In the genomic region with DNA sequence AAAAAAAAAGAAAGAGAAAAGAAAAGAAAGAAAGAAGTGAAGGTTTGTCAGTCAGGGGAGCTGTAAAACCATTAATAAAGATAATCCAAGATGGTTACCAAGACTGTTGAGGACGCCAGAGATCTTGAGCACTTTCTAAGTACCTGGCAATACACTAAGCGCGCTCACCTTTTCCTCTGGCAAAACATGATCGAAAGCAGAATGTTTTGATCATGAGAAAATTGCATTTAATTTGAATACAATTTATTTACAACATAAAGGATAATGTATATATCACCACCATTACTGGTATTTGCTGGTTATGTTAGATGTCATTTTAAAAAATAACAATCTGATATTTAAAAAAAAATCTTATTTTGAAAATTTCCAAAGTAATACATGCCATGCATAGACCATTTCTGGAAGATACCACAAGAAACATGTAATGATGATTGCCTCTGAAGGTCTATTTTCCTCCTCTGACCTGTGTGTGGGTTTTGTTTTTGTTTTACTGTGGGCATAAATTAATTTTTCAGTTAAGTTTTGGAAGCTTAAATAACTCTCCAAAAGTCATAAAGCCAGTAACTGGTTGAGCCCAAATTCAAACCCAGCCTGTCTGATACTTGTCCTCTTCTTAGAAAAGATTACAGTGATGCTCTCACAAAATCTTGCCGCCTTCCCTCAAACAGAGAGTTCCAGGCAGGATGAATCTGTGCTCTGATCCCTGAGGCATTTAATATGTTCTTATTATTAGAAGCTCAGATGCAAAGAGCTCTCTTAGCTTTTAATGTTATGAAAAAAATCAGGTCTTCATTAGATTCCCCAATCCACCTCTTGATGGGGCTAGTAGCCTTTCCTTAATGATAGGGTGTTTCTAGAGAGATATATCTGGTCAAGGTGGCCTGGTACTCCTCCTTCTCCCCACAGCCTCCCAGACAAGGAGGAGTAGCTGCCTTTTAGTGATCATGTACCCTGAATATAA, we compare ENCODE assay signal across 8 cellular contexts. TPM values are rescaled to one million over a fixed set of nuclear protein-coding genes. Genes with fewer than 3 reads are reported as not detected.
DNase-seq lines count a peak whose midpoint lies in the region; ATAC-seq, FAIRE-seq and TF ChIP-seq lines count a peak whose summit lies in the region.

No MANE protein-coding gene starts in this region.

- no peak for FAIRE-seq in GM12891 (lab: Jason Lieb, UNC)
- FAIRE-seq in H54 (lab: Jason Lieb, UNC): no peak

- TF ChIP-seq POLR2A in GM12891 (IDR thresholded peaks at IDR 0.05; ENCODE audit: low read depth, low read length) (peak; percentile 14; the same call in 1 of the 2 replicates), H54 (IDR thresholded peaks at IDR 0.05; ENCODE audit: low read depth, low read length) (no peak)

- H4K20me1 ChIP-seq in osteoblast (ENCODE audit: insufficient read depth, low read length): peaks cover 50% of the 10 kb centered on the region

- H2AFZ ChIP-seq in osteoblast (ENCODE audit: low read length): no peak overlapping the region

- no peaks in the 10 kb centered on the region for H3K9me3 ChIP-seq in effector memory CD4-positive, alpha-beta T cell (ENCODE audit: control insufficient read depth, low read length)
- H3K9me3 ChIP-seq in osteoblast (ENCODE audit: low read depth, low read length): no peaks in the 10 kb centered on the region

- H3K36me3 ChIP-seq in effector memory CD4-positive, alpha-beta T cell (ENCODE audit: control insufficient read depth, insufficient read depth, low read length): peaks cover 61% of the 10 kb centered on the region
- H3K36me3 ChIP-seq in osteoblast (ENCODE audit: insufficient read depth, low read length): peaks cover 37% of the 10 kb centered on the region

- H3K4me1 ChIP-seq in effector memory CD4-positive, alpha-beta T cell (ENCODE audit: control insufficient read depth, insufficient read depth, low read length, poor library complexity, severe bottlenecking): peaks cover 34% of the 10 kb centered on the region
- peaks cover 17% of the 10 kb centered on the region for H3K4me1 ChIP-seq in osteoblast (ENCODE audit: insufficient read depth, low read length)

- TF ChIP-seq CTCF in AG09309 (IDR thresholded peaks at IDR 0.05; ENCODE audit: control insufficient read depth, insufficient read depth, low read depth, low read length, missing control alignments): peak; percentile 41
- peak; percentile 38 for TF ChIP-seq CTCF in osteoblast (IDR thresholded peaks at IDR 0.05; ENCODE audit: extremely low read depth, low read depth, low read length)

- no peaks in the 10 kb centered on the region for H3K27me3 ChIP-seq in effector memory CD4-positive, alpha-beta T cell (replicated peaks; ENCODE audit: control insufficient read depth, insufficient read depth, low read length, poor library complexity, severe bottlenecking)
- no peaks in the 10 kb centered on the region for H3K27me3 ChIP-seq in osteoblast (ENCODE audit: insufficient read depth, low read length)

- ATAC-seq in GM19397 (IDR thresholded peaks at IDR 0.05; ENCODE audit: unreplicated experiment): no peak
- ATAC-seq in GM21786 (IDR thresholded peaks at IDR 0.05; ENCODE audit: unreplicated experiment): no peak

- H3K27ac ChIP-seq in effector memory CD4-positive, alpha-beta T cell (ENCODE audit: insufficient read depth, low read length, poor library complexity, severe bottlenecking): peak overlapping the region; percentile 100
- H3K27ac ChIP-seq in osteoblast (ENCODE audit: low read depth, low read length): peak overlapping the region; percentile 92

- peak overlapping the region; percentile 81 for H3K4me3 ChIP-seq in AG09309 (ENCODE audit: control insufficient read depth, low read depth, low read length)
- H3K4me3 ChIP-seq in effector memory CD4-positive, alpha-beta T cell (ENCODE audit: insufficient read depth, low read depth, low read length, poor library complexity, severe bottlenecking): peak overlapping the region; percentile 100
- H3K4me3 ChIP-seq in osteoblast (ENCODE audit: insufficient read depth, low read length): peak overlapping the region; percentile 100

- DNase-seq in AG09309 (ENCODE audit: low read depth) (no peak), GM12891 (ENCODE audit: insufficient read length, low spot score) (no peak), RKO (ENCODE audit: low spot score) (peak; percentile 56), osteoblast (ENCODE audit: insufficient read length, low spot score, missing footprints) (no peak), H54 (ENCODE audit: insufficient read length, low spot score) (no peak)
- no peak for DNase-seq in effector memory CD4-positive, alpha-beta T cell

- H3K79me2 ChIP-seq in osteoblast (ENCODE audit: insufficient read depth, low read length): peaks cover 61% of the 10 kb centered on the region

- peak overlapping the region; percentile 96 for H3K4me2 ChIP-seq in osteoblast (ENCODE audit: insufficient read depth, low read length)

TF ChIP-seq in GM12891, 5 proteins besides CTCF, POLR2A, EP300 and RAD21:
- TF ChIP-seq POLR2AphosphoS5 (IDR thresholded peaks at IDR 0.05; ENCODE audit: low read depth, low read length): peak; percentile 67
- TF ChIP-seq TAF1 (IDR thresholded peaks at IDR 0.05; ENCODE audit: low read depth, low read length): no peak
- TF ChIP-seq SPI1 (IDR thresholded peaks at IDR 0.05; ENCODE audit: low read depth, low read length): no peak

RNA-seq across cellular contexts. Expression of a gene that starts 2.0 kb away (rescaled TPM):
- 5,189 TPM for polyA plus RNA-seq in GM12891 (2012; ENCODE audit: low read depth, missing spikeins)
- total RNA-seq in osteoblast: 3,371 and 4,170 TPM in 2 replicates

RNA-seq across cellular contexts. Expression of a gene that starts 2.2 kb away (rescaled TPM):
- 10.9 TPM for polyA plus RNA-seq in GM12891 (2012; ENCODE audit: low read depth, missing spikeins)
- 1.8 and 2.7 TPM in 2 replicates for total RNA-seq in osteoblast

RNA-seq across cellular contexts. Expression of a gene that starts 23.0 kb away (rescaled TPM):
- polyA plus RNA-seq in GM12891 (2012; ENCODE audit: low read depth, missing spikeins): 35.5 TPM
- 9.4 and 14.7 TPM in 2 replicates for total RNA-seq in osteoblast

RNA-seq across cellular contexts. Expression of a gene that starts 49.8 kb away (rescaled TPM):
- polyA plus RNA-seq in GM12891 (2012; ENCODE audit: low read depth, missing spikeins): 29.1 TPM
- total RNA-seq in osteoblast: 83.7 and 95.9 TPM in 2 replicates
